Comparison of ENCODE assay signal across 22 cellular contexts in genomic region chr17:15894913-15895658, GRCh38.
"Had no signal": no experiment of that assay in that cellular context is flagged by ENCODE, and none has a peak within 500 bp of the region (broad histone marks: within the 10 kb centered on the region; RNA-seq: fewer than 3 reads in every experiment).

No MANE protein-coding gene starts in this region.

- H3K36me3 ChIP-seq: adrenal gland had no signal

- ATAC-seq: activated T-helper 17 cell treated with anti-CD3 and anti-CD28 coated beads, Interleukin-2, amount 50 U/mL, for 72 hours; T-helper 17 cell had no signal

- H3K9me3 Mint-ChIP-seq: activated T-helper 17 cell treated with anti-CD3 and anti-CD28 coated beads, Interleukin-2, amount 50 U/mL, for 72 hours had no signal

- FAIRE-seq: bronchial epithelial cell, TTC549 had no signal

- H3K27ac ChIP-seq: adrenal gland had no signal

- H3K36me3 Mint-ChIP-seq: activated naive CD4-positive, alpha-beta T cell treated with anti-CD3 and anti-CD28 coated beads, Interleukin-2, amount 10 ng/mL, durations not matched to agents 7 days and 5 days had no signal

- H3K27me3 Mint-ChIP-seq: activated T-helper 17 cell treated with anti-CD3 and anti-CD28 coated beads, Interleukin-2, amount 50 U/mL, for 72 hours had no signal

- H3K4me3 Mint-ChIP-seq: activated CD4-positive, alpha-beta memory T cell treated with anti-CD3 and anti-CD28 coated beads, Interleukin-2, amount 10 ng/mL, durations not matched to agents 7 days and 5 days; activated naive CD4-positive, alpha-beta T cell treated with anti-CD3 and anti-CD28 coated beads, Interleukin-2, amount 10 ng/mL, durations not matched to agents 7 days and 5 days; activated naive CD8-positive, alpha-beta T cell treated with anti-CD3 and anti-CD28 coated beads, Interleukin-2, amount 10 ng/mL, durations not matched to agents 7 days and 5 days; activated T-helper 17 cell treated with anti-CD3 and anti-CD28 coated beads, Interleukin-2, amount 50 U/mL, for 72 hours; T-helper 17 cell had no signal

- H3K27me3 ChIP-seq: adrenal gland had no signal

- H3K27ac Mint-ChIP-seq: activated CD4-positive, alpha-beta memory T cell treated with anti-CD3 and anti-CD28 coated beads, Interleukin-2, amount 10 ng/mL, durations not matched to agents 7 days and 5 days; activated naive CD4-positive, alpha-beta T cell treated with anti-CD3 and anti-CD28 coated beads, Interleukin-2, amount 10 ng/mL, durations not matched to agents 7 days and 5 days; activated naive CD8-positive, alpha-beta T cell treated with anti-CD3 and anti-CD28 coated beads, Interleukin-2, amount 10 ng/mL, durations not matched to agents 7 days and 5 days; activated T-helper 17 cell treated with anti-CD3 and anti-CD28 coated beads, Interleukin-2, amount 50 U/mL, for 72 hours had no signal

- H3K4me3 ChIP-seq: adrenal gland had no signal

- DNase-seq: activated CD4-positive, alpha-beta memory T cell treated with anti-CD3 and anti-CD28 coated beads, Interleukin-2, amount 10 ng/mL, durations not matched to agents 7 days and 5 days; activated CD4-positive, alpha-beta T cell treated with anti-CD3 and anti-CD28 coated beads, Interleukin-2, amount 50 U/mL, for 1 hour; activated CD4-positive, CD25-positive, alpha-beta regulatory T cell; activated gamma-delta T cell; activated naive CD4-positive, alpha-beta T cell treated with anti-CD3 and anti-CD28 coated beads, Interleukin-2, amount 10 ng/mL, durations not matched to agents 7 days and 5 days; activated naive CD8-positive, alpha-beta T cell treated with anti-CD3 and anti-CD28 coated beads, Interleukin-2, amount 10 ng/mL, durations not matched to agents 7 days and 5 days; activated T-cell treated with anti-CD3 and anti-CD28 coated beads for 4 hours; activated T-cell treated with anti-CD3 and anti-CD28 coated beads, Interleukin-2, amount 50 U/mL, for 48 hours; adrenal gland; anterior cingulate cortex; central memory CD4-positive, alpha-beta T cell; NCI-H1105 treated with DMSO at 0.1 percent for 48 hours; NCI-H1436 treated with DMSO at 0.1 percent for 48 hours; NCI-H187; NCI-H2081; NCI-H510A treated with DMSO at 0.1 percent for 48 hours; SIG-M5; T-helper 17 cell; T-helper 9 cell had no signal

- H3K4me1 ChIP-seq: adrenal gland had no signal

- H3K9me3 ChIP-seq: adrenal gland had no signal
